8 cellular contexts compared by ENCODE assay signal in the genomic region with DNA sequence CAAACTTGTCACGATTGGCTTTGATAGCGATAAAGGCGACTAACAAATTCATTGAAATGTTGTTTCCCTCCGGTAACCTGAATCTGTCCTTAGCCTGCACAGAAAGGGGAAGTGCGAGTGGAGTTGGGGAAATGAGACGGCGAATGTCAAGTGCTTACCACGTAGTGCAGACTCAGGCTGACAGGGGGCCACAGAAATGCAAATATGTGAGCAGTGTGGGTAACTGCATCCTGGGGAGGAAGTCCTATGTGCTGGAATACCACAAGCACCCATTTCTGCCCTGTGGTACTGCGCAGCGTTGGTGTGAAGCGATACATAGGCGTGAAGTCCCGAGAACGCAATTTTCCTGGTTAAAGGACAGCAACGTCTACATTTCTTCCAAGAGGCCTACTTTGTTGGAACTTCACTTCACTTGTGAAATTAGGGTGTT. TPM values are rescaled to one million over a fixed set of nuclear protein-coding genes. Genes with fewer than 3 reads are reported as not detected.
A peak's percentile ranks its signal among the peaks of the same experiment; 100 is the strongest.
DNase-seq lines count a peak whose midpoint lies in the region; ATAC-seq and TF ChIP-seq lines count a peak whose summit lies in the region.

No MANE protein-coding gene starts in this region.

- no peaks in the 10 kb centered on the region for H3K9me3 ChIP-seq in Caco-2

- POLR2A ChIA-PET in Caco-2 (lab: Charles Lee) = no interaction called here

- peaks cover 14% of the 10 kb centered on the region for H3K4me1 ChIP-seq in Caco-2

- ATAC-seq in GM19397 (IDR thresholded peaks at IDR 0.05; ENCODE audit: unreplicated experiment) (peak; percentile 42), HG03565 (IDR thresholded peaks at IDR 0.05; ENCODE audit: unreplicated experiment) (peak; percentile 37), left cardiac atrium (peak; percentile 46 to 67)

- H3K27me3 Mint-ChIP-seq in Caco-2 (ENCODE audit: insufficient read depth, unreplicated experiment) (no peaks in the 10 kb centered on the region), progenitor cell of endocrine pancreas (no peaks in the 10 kb centered on the region)

- TSS peak; percentile 64 for BruUV-seq in Caco-2 (replicated peaks; lab: Mats Ljungman, UMichigan)

- H3K36me3 Mint-ChIP-seq in Caco-2 (ENCODE audit: insufficient read depth, unreplicated experiment) (peaks cover 22% of the 10 kb centered on the region), progenitor cell of endocrine pancreas (ENCODE audit: insufficient read depth) (peaks cover 7% of the 10 kb centered on the region)

- CTCF ChIA-PET in Caco-2 (lab: Charles Lee) = no interaction called here

- H3K4me3 ChIP-seq in Caco-2 (ENCODE audit: low read depth, low read length) = peak overlapping the region; percentile 78

- H3K9me3 Mint-ChIP-seq in Caco-2 (ENCODE audit: unreplicated experiment) = no peaks in the 10 kb centered on the region
- no peaks in the 10 kb centered on the region for H3K9me3 Mint-ChIP-seq in progenitor cell of endocrine pancreas (ENCODE audit: low read depth)

- no peaks in the 10 kb centered on the region for H3K36me3 ChIP-seq in Caco-2 (ENCODE audit: control insufficient read depth, insufficient read depth, low read length)

- H3K27me3 ChIP-seq in Caco-2 (replicated peaks; ENCODE audit: control insufficient read depth, insufficient read depth, low read length) = no peaks in the 10 kb centered on the region

- peak overlapping the region; percentile 95 for H3K4me3 Mint-ChIP-seq in Caco-2 (ENCODE audit: unreplicated experiment)
- peak overlapping the region; percentile 94 for H3K4me3 Mint-ChIP-seq in progenitor cell of endocrine pancreas (ENCODE audit: low read depth)

- intact Hi-C loops in Caco-2 (cut with micrococcal nuclease; ENCODE audit: unreplicated experiment) = no loop called here
- intact Hi-C loops in left cardiac atrium (cut with DNase I) = loop anchor here in 1 of 2 donors (10.0 kb wide), 1 partner anchor 146 kb away; the partner anchor contains the start of gene PATZ1

- 2% methylated on average over 15 of the region's 15 CpGs for WGBS in adipose tissue, 3 donors

- DNase-seq in Caco-2 = peak; percentile 46 to 48
- peak; percentile 94 for DNase-seq in SKM-1 (lab: John Stamatoyannopoulos, UW; ENCODE audit: unreplicated experiment)
- peak; percentile 51 for DNase-seq in left cardiac atrium
- DNase-seq in progenitor cell of endocrine pancreas (ENCODE audit: low spot score, unreplicated experiment) = peak; percentile 9
- DNase-seq in NCI-H1048 (lab: John Stamatoyannopoulos, UW) = no peak

- H3K27ac Mint-ChIP-seq in Caco-2 (ENCODE audit: unreplicated experiment) = peak overlapping the region; percentile 87
- H3K27ac Mint-ChIP-seq in progenitor cell of endocrine pancreas = peak overlapping the region; percentile 97

- peak overlapping the region; percentile 35 for H3K27ac ChIP-seq in adipose tissue (ENCODE audit: low read depth, low read length)

- no peaks in the 10 kb centered on the region for H3K4me1 Mint-ChIP-seq in Caco-2 (ENCODE audit: low read depth, unreplicated experiment)
- H3K4me1 Mint-ChIP-seq in progenitor cell of endocrine pancreas (ENCODE audit: low read depth) = peaks cover 14% of the 10 kb centered on the region

- no peak for TF ChIP-seq CTCF in Caco-2 (IDR thresholded peaks at IDR 0.05; ENCODE audit: insufficient read depth in 1 of 2, low read depth in 1 of 2, low read length in 1 of 2, severe bottlenecking in 1 of 2, unreplicated experiment in 1 of 2)
- no peak for TF ChIP-seq CTCF in progenitor cell of endocrine pancreas (IDR thresholded peaks at IDR 0.05; ENCODE audit: unreplicated experiment)

RNA-seq across cellular contexts. Expression of gene EIF4ENIF1, which starts 0.9 kb away (rescaled TPM):
- total RNA-seq in Caco-2 (2022) (37.0 and 39.7 TPM in 2 replicates), left cardiac atrium (10 to 100 TPM; 21.8 to 24.7 TPM), progenitor cell of endocrine pancreas (41.0 and 46.5 TPM in 2 replicates)
- 10 to 100 TPM in 1 of 3 donors, 1 to 10 TPM in 2; 5.6 to 10.7 (median 8.3) TPM for polyA plus RNA-seq in adipose tissue

RNA-seq across cellular contexts. Expression of gene SFI1, which starts 5.8 kb away (rescaled TPM):
- total RNA-seq in Caco-2 (2022) (55.2 and 62.6 TPM in 2 replicates), left cardiac atrium (1 to 10 TPM; 8.2 to 9.9 TPM), progenitor cell of endocrine pancreas (61.9 and 66.3 TPM in 2 replicates)
- polyA plus RNA-seq in adipose tissue = 10 to 100 TPM in 2 of 3 donors, 1 to 10 TPM in 1; 9.9 to 21.8 (median 12.9) TPM
